Comparison of ENCODE assay signal across 27 cellular contexts in genomic region chr6:78623567-78623966, GRCh38.
"Had no signal": no experiment of that assay in that cellular context is flagged by ENCODE, and none has a peak within 500 bp of the region (broad histone marks: within the 10 kb centered on the region; RNA-seq: fewer than 3 reads in every experiment).

No MANE protein-coding gene starts in this region.

- H3K4me2 ChIP-seq: KMS-11 had no signal

- ATAC-seq: activated CD8-positive, alpha-beta memory T cell treated with anti-CD3 and anti-CD28 coated beads, Interleukin-2, amount 10 ng/mL, durations not matched to agents 7 days and 5 days had no signal

- H3K9ac ChIP-seq: KMS-11 had no signal

- DNase-seq: activated CD4-positive, alpha-beta memory T cell treated with anti-CD3 and anti-CD28 coated beads, Interleukin-2, amount 10 ng/mL, durations not matched to agents 7 days and 5 days; activated CD4-positive, alpha-beta T cell treated with anti-CD3 and anti-CD28 coated beads for 1 hour; activated CD4-positive, alpha-beta T cell treated with anti-CD3 and anti-CD28 coated beads for 48 hours; activated CD4-positive, CD25-positive, alpha-beta regulatory T cell; activated CD8-positive, alpha-beta memory T cell treated with anti-CD3 and anti-CD28 coated beads for 24 hours; activated CD8-positive, alpha-beta memory T cell treated with anti-CD3 and anti-CD28 coated beads, Interleukin-2, amount 10 ng/mL, durations not matched to agents 7 days and 5 days; activated CD8-positive, alpha-beta memory T cell treated with anti-CD3 and anti-CD28 coated beads, Interleukin-2, amount 50 U/mL, for 48 hours; activated effector memory CD4-positive, alpha-beta T cell treated with Interleukin-2 at 50 U/mL for 16 hours; activated naive CD4-positive, alpha-beta T cell treated with anti-CD3 and anti-CD28 coated beads, Interleukin-2, amount 10 ng/mL, durations not matched to agents 7 days and 5 days; activated T-cell treated with anti-CD3 and anti-CD28 coated beads, Interleukin-2, amount 50 U/mL, for 48 hours; amniotic stem cell; aorta; cerebellar nuclear complex; NCI-H1105; NCI-H1436; NCI-H1694; NCI-H1930; NCI-H2081 treated with DMSO at 0.1 percent for 48 hours; NCI-H345; NCI-H524 treated with DMSO at 0.1 percent for 48 hours; Right ventricle myocardium superior; SW 1271; T-helper 1 cell; T-helper 2 cell; T-helper 9 cell had no signal

- H3K27ac ChIP-seq: KMS-11, VCaP had no signal
